ENCODE assay signal across 1 cellular context in genomic region chr15:43329960-43330779, GRCh38.
TF ChIP-seq lines count a peak whose summit lies in the region.

TSS of gene LCMT2 (minus strand) at chr15:43330573. CDS start at chr15:43330489, 84 bp downstream.

TF ChIP-seq in K562, 482 proteins besides CTCF, POLR2A, EP300 and RAD21 (continued from another document and continues in another):
- TF ChIP-seq AFF4 (CRISPR knock-in tag; IDR thresholded peaks at IDR 0.05) (peak; percentile 80), HMG20A (CRISPR knock-in tag; conservative IDR thresholded peaks at IDR 0.05) (no peak), ZNF76 (CRISPR knock-in tag; IDR thresholded peaks at IDR 0.05; ENCODE audit: borderline replicate concordance) (no peak), POLR2B (IDR thresholded peaks at IDR 0.05; ENCODE audit: low read depth, partially characterized antibody) (peak; percentile 89), HDAC6 (IDR thresholded peaks at IDR 0.05; ENCODE audit: low read depth, low read length) (no peak), CBFB (CRISPR knock-in tag; IDR thresholded peaks at IDR 0.05) (no peak), CREB1 (IDR thresholded peaks at IDR 0.05) (peak; percentile 76; the same call in 1 of the 2 replicates), CREB1 (CRISPR knock-in tag; IDR thresholded peaks at IDR 0.05) (peak; percentile 82), ZNF3 (CRISPR knock-in tag; IDR thresholded peaks at IDR 0.05) (no peak), FOXJ3 (CRISPR knock-in tag; IDR thresholded peaks at IDR 0.05) (no peak), TAF7 (tag; IDR thresholded peaks at IDR 0.05) (peak; percentile 29; the same call in 1 of the 2 replicates), TGIF2 (CRISPR knock-in tag; IDR thresholded peaks at IDR 0.05) (no peak), ZNF324 (CRISPR knock-in tag; IDR thresholded peaks at IDR 0.05) (no peak), ZNF140 (CRISPR knock-in tag; IDR thresholded peaks at IDR 0.05) (no peak), MEIS2 (IDR thresholded peaks at IDR 0.05; ENCODE audit: partially characterized antibody) (peak; percentile 28), ZNF431 (CRISPR knock-in tag; IDR thresholded peaks at IDR 0.05) (peak; percentile 10; the same call in 1 of the 2 replicates), E2F1 (CRISPR knock-in tag; IDR thresholded peaks at IDR 0.05) (peak; percentile 85), BRF1 (IDR thresholded peaks at IDR 0.05; ENCODE audit: borderline replicate concordance, extremely low read depth, insufficient read length) (no peak), NR2F6 (CRISPR knock-in tag; IDR thresholded peaks at IDR 0.05) (no peak), ZNF668 (CRISPR knock-in tag; IDR thresholded peaks at IDR 0.05) (no peak), IFI16 (CRISPR knock-in tag; IDR thresholded peaks at IDR 0.05) (no peak), CREB5 (CRISPR knock-in tag; IDR thresholded peaks at IDR 0.05) (no peak), AFF1 (IDR thresholded peaks at IDR 0.05; ENCODE audit: low read depth in 1 of 2, partially characterized antibody in 2 of 2) (peak in 1 of 2 experiments; percentile 92), COPS2 (conservative IDR thresholded peaks at IDR 0.05) (no peak), PHF21A (IDR thresholded peaks at IDR 0.05; ENCODE audit: borderline replicate concordance, low read depth) (no peak; the same call in 1 of the 2 replicates), POLR3G (IDR thresholded peaks at IDR 0.05; ENCODE audit: extremely low read depth, insufficient read length, insufficient replicate concordance) (no peak), THAP12 (CRISPR knock-in tag; IDR thresholded peaks at IDR 0.05) (peak; percentile 65; the same call in 1 of the 2 replicates), ZBTB9 (CRISPR knock-in tag; IDR thresholded peaks at IDR 0.05) (0 out of 2 replicates have a peak, but pooled peaks have one; percentile 21), STAT5A (IDR thresholded peaks at IDR 0.05; ENCODE audit: borderline replicate concordance, low read length) (no peak), ZZZ3 (IDR thresholded peaks at IDR 0.05) (peak; percentile 43; the same call in 1 of the 2 replicates), MAZ (CRISPR knock-in tag; conservative IDR thresholded peaks at IDR 0.05 in 1 of 2, IDR thresholded peaks at IDR 0.05 in 1 of 2) (peak; percentile 9 to 42; a peak in 2 of 4 replicates), ELF4 (CRISPR knock-in tag; IDR thresholded peaks at IDR 0.05) (peak; percentile 67; the same call in 1 of the 2 replicates), GATA2 (CRISPR knock-in tag; IDR thresholded peaks at IDR 0.05) (peak; percentile 83), ZC3H4 (CRISPR knock-in tag; IDR thresholded peaks at IDR 0.05; ENCODE audit: borderline replicate concordance) (no peak), GTF2E2 (tag; IDR thresholded peaks at IDR 0.05) (peak; percentile 78), ZFP36 (IDR thresholded peaks at IDR 0.05; ENCODE audit: low read depth, low read length, partially characterized antibody) (no peak), HNRNPLL (IDR thresholded peaks at IDR 0.05; ENCODE audit: low read depth, low read length, poor library complexity, severe bottlenecking) (peak; percentile 83), TAF15 (IDR thresholded peaks at IDR 0.05; ENCODE audit: low read depth, low read length) (no peak), PHF20 (IDR thresholded peaks at IDR 0.05; ENCODE audit: partially characterized antibody) (peak; percentile 97), ZSCAN29 (IDR thresholded peaks at IDR 0.05) (no peak), NRF1 (conservative IDR thresholded peaks at IDR 0.05 in 1 of 2, IDR thresholded peaks at IDR 0.05 in 1 of 2) (peak; percentile 94 to 95), ETV6 (IDR thresholded peaks at IDR 0.05; ENCODE audit: borderline replicate concordance in 1 of 2, low read depth in 2 of 2, low read length in 1 of 2) (peak; percentile 98 to 100), ETV6 (CRISPR knock-in tag; IDR thresholded peaks at IDR 0.05; ENCODE audit: borderline replicate concordance) (peak; percentile 92; the same call in 1 of the 2 replicates), BRD4 (IDR thresholded peaks at IDR 0.05) (peak; percentile 36; the same call in 1 of the 2 replicates), ARNT (IDR thresholded peaks at IDR 0.05) (no peak), ZNF551 (CRISPR knock-in tag; IDR thresholded peaks at IDR 0.05) (no peak), DMBX1 (CRISPR knock-in tag; IDR thresholded peaks at IDR 0.05; ENCODE audit: borderline replicate concordance) (no peak), NCOA4 (IDR thresholded peaks at IDR 0.05; ENCODE audit: partially characterized antibody) (no peak)
- TF ChIP-seq, protein P1, sequence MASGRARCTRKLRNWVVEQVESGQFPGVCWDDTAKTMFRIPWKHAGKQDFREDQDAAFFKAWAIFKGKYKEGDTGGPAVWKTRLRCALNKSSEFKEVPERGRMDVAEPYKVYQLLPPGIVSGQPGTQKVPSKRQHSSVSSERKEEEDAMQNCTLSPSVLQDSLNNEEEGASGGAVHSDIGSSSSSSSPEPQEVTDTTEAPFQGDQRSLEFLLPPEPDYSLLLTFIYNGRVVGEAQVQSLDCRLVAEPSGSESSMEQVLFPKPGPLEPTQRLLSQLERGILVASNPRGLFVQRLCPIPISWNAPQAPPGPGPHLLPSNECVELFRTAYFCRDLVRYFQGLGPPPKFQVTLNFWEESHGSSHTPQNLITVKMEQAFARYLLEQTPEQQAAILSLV (tag; IDR thresholded peaks at IDR 0.05), result no peak
- TF ChIP-seq, protein P2, sequence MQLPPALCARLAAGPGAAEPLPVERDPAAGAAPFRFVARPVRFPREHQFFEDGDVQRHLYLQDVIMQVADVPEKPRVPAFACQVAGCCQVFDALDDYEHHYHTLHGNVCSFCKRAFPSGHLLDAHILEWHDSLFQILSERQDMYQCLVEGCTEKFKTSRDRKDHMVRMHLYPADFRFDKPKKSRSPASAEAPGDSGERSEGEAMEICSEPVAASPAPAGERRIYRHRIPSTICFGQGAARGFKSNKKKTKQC (CRISPR knock-in tag; IDR thresholded peaks at IDR 0.05), result no peak; the same call in 1 of the 2 replicates
- TF ChIP-seq, protein P3, sequence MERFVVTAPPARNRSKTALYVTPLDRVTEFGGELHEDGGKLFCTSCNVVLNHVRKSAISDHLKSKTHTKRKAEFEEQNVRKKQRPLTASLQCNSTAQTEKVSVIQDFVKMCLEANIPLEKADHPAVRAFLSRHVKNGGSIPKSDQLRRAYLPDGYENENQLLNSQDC (CRISPR knock-in tag; IDR thresholded peaks at IDR 0.05), result no peak; the same call in 1 of the 2 replicates
